ENCODE assay signal across 8 cellular contexts in the genomic region with DNA sequence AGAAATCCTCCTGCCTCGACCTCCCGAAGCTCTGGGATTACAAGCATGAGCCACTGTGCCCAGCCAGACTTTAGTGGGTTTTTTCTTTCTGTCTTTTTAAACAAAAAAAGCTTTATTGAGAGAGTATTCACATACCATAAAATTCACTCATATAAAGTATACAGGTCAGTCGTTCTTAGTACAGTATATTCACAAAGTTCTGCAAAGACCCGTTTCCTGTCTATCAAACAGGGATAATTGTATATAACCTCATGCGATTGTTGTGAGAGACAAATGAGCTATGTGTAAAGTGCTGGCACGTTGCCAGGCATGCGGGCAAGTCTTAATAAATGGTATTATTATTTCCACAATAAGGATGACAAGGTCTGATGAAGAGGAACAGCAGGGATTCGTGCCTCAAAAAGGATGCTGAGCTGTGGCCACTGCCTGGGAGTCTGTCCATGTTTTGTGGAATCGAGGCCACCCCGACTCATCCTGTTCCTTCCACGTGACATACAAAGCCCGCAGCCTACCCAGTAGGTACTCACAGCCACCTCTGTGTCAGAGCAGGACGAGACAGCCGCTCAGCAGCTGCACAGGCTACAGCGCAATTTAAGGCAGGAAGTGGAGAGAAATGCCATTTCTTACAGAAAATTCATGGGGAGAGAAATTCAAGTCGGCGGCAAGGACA. TPM values are rescaled to one million over a fixed set of nuclear protein-coding genes. Genes with fewer than 3 reads are reported as not detected.
A peak's percentile ranks its signal among the peaks of the same experiment; 100 is the strongest.
DNase-seq lines count a peak whose midpoint lies in the region; ATAC-seq and TF ChIP-seq lines count a peak whose summit lies in the region.

No MANE protein-coding gene starts in this region.

- H3K9me3 Mint-ChIP-seq in CD4-positive, CD25-positive, alpha-beta regulatory T cell: no peaks in the 10 kb centered on the region
- no peaks in the 10 kb centered on the region for H3K9me3 Mint-ChIP-seq in effector memory CD8-positive, alpha-beta T cell
- no peaks in the 10 kb centered on the region for H3K9me3 Mint-ChIP-seq in mesothelial cell of epicardium

- H3K36me3 ChIP-seq in CD4-positive, CD25-positive, alpha-beta regulatory T cell (ENCODE audit: control insufficient read depth, insufficient read depth, low read length): no peaks in the 10 kb centered on the region
- no peaks in the 10 kb centered on the region for H3K36me3 ChIP-seq in testis (ENCODE audit: low read depth, missing control alignments)

- peaks cover 16% of the 10 kb centered on the region for H3K27me3 Mint-ChIP-seq in CD4-positive, CD25-positive, alpha-beta regulatory T cell
- peaks cover 0 to 8% of the 10 kb centered on the region in 2 donors for H3K27me3 Mint-ChIP-seq in effector memory CD8-positive, alpha-beta T cell
- peaks cover 27% of the 10 kb centered on the region for H3K27me3 Mint-ChIP-seq in mesothelial cell of epicardium (ENCODE audit: low read depth)

- H3K4me3 ChIP-seq in CD4-positive, CD25-positive, alpha-beta regulatory T cell (ENCODE audit: low read depth, low read length): no peak overlapping the region
- no peak overlapping the region for H3K4me3 ChIP-seq in testis

- TF ChIP-seq POLR2A in testis (IDR thresholded peaks at IDR 0.05): no peak

- no peaks in the 10 kb centered on the region for H3K4me1 ChIP-seq in CD4-positive, CD25-positive, alpha-beta regulatory T cell (ENCODE audit: control insufficient read depth, insufficient read depth, low read length, poor library complexity, severe bottlenecking)
- H3K4me1 ChIP-seq in testis: no peaks in the 10 kb centered on the region

- TF ChIP-seq CTCF in testis (IDR thresholded peaks at IDR 0.05) (no peak), mesothelial cell of epicardium (IDR thresholded peaks at IDR 0.05; ENCODE audit: unreplicated experiment) (no peak)

- H3K4me3 Mint-ChIP-seq in CD4-positive, CD25-positive, alpha-beta regulatory T cell: peak overlapping the region in 2 of 4 donors; percentile 7 to 52
- peak overlapping the region; percentile 66 to 69 for H3K4me3 Mint-ChIP-seq in effector memory CD8-positive, alpha-beta T cell
- H3K4me3 Mint-ChIP-seq in mesothelial cell of epicardium: no peak overlapping the region

- peak overlapping the region in 2 of 3 donors; percentile 23 to 63 for H3K27ac Mint-ChIP-seq in CD4-positive, CD25-positive, alpha-beta regulatory T cell
- peak overlapping the region; percentile 85 to 92 for H3K27ac Mint-ChIP-seq in effector memory CD8-positive, alpha-beta T cell
- no peak overlapping the region for H3K27ac Mint-ChIP-seq in mesothelial cell of epicardium

- no peaks in the 10 kb centered on the region for H3K9me3 ChIP-seq in CD4-positive, CD25-positive, alpha-beta regulatory T cell (ENCODE audit: control insufficient read depth in 2 of 2, low read length in 2 of 2)
- H3K9me3 ChIP-seq in testis: no peaks in the 10 kb centered on the region

- H3K27me3 ChIP-seq in CD4-positive, CD25-positive, alpha-beta regulatory T cell (ENCODE audit: control insufficient read depth, insufficient read depth, low read length): no peaks in the 10 kb centered on the region
- H3K27me3 ChIP-seq in testis: no peaks in the 10 kb centered on the region

- no peak overlapping the region for H3K27ac ChIP-seq in CD4-positive, CD25-positive, alpha-beta regulatory T cell (ENCODE audit: insufficient read depth, low read length, poor library complexity, severe bottlenecking)
- no peak overlapping the region for H3K27ac ChIP-seq in testis

- H3K4me1 Mint-ChIP-seq in CD4-positive, CD25-positive, alpha-beta regulatory T cell: peaks cover 0 to 6% (median 5%) of the 10 kb centered on the region in 4 donors
- H3K4me1 Mint-ChIP-seq in effector memory CD8-positive, alpha-beta T cell (ENCODE audit: low read depth in 2 of 2): peaks cover 5 to 7% of the 10 kb centered on the region in 2 donors
- peaks cover 3% of the 10 kb centered on the region for H3K4me1 Mint-ChIP-seq in mesothelial cell of epicardium

- H3K36me3 Mint-ChIP-seq in CD4-positive, CD25-positive, alpha-beta regulatory T cell: no peaks in the 10 kb centered on the region
- peaks cover 5% of the 10 kb centered on the region for H3K36me3 Mint-ChIP-seq in effector memory CD8-positive, alpha-beta T cell (ENCODE audit: insufficient read depth)
- H3K36me3 Mint-ChIP-seq in mesothelial cell of epicardium: no peaks in the 10 kb centered on the region

- WGBS in testis, 2 donors: 56 to 59% methylated on average over 17 of the region's 17 CpGs

- peak in 2 of 3 donors; percentile 11 to 60 for DNase-seq in CD4-positive, CD25-positive, alpha-beta regulatory T cell
- DNase-seq in NCI-H1105 (lab: John Stamatoyannopoulos, UW) (peak; percentile 49), testis (no peak), mesothelial cell of epicardium (ENCODE audit: low spot score in 2 of 2, unreplicated experiment in 2 of 2) (no peak)
- peak; percentile 8 to 19 for DNase-seq in activated CD4-positive, alpha-beta T cell treated with anti-CD3 and anti-CD28 coated beads for 24 hours (ENCODE audit: low read depth in 2 of 2)
- peak; percentile 42 to 59 (median 47) for DNase-seq in effector memory CD8-positive, alpha-beta T cell
- DNase-seq in stimulated activated naive CD8-positive, alpha-beta T cell treated with anti-CD3 and anti-CD28 coated beads, Interleukin-15, Interleukin-2, amounts not matched to agents 100 U/mL and 50 U/mL, for 24 hours: peak; percentile 50

- ATAC-seq in CD4-positive, CD25-positive, alpha-beta regulatory T cell (ENCODE audit: low read depth in 2 of 2): peak; percentile 82 to 84
- ATAC-seq in effector memory CD8-positive, alpha-beta T cell (replicated peaks): peak; percentile 99
- ATAC-seq in stimulated activated naive CD8-positive, alpha-beta T cell treated with anti-CD3 and anti-CD28 coated beads, Interleukin-15, Interleukin-2, amounts not matched to agents 100 U/mL and 50 U/mL, for 24 hours: peak; percentile 97
- no peak for ATAC-seq in GM19023 (IDR thresholded peaks at IDR 0.05; ENCODE audit: unreplicated experiment)

- intact Hi-C loops in testis (cut with DNase I; ENCODE audit: low total_unique reads): no loop called here

RNA-seq across cellular contexts. Expression of a gene that starts 51.7 kb away (rescaled TPM):
- not detected for total RNA-seq in CD4-positive, CD25-positive, alpha-beta regulatory T cell
- 1 to 10 TPM in 2 of 4 donors, under 1 TPM in 1, not detected in 1; 0.26 to 3.6 (median 1.3) TPM for polyA plus RNA-seq in CD4-positive, CD25-positive, alpha-beta regulatory T cell
- total RNA-seq in testis (100 to 1,000 TPM in 1 of 2 donors, 10 to 100 TPM in 1; 57.0 to 210 TPM), mesothelial cell of epicardium (2.0 to 2.8 TPM (median 2.5 TPM) in 3 replicates)
- 231 TPM for polyA plus RNA-seq in testis (ENCODE audit: insufficient read depth, low read depth, low replicate concordance)

RNA-seq across cellular contexts. Expression of a gene that starts 57.5 kb away (rescaled TPM):
- 42.5 TPM for total RNA-seq in CD4-positive, CD25-positive, alpha-beta regulatory T cell
- polyA plus RNA-seq in CD4-positive, CD25-positive, alpha-beta regulatory T cell: 10 to 100 TPM; 19.6 to 26.9 (median 25.0) TPM
- total RNA-seq in testis (10 to 100 TPM; 26.9 to 41.6 TPM), mesothelial cell of epicardium (26.2 to 26.6 TPM (median 26.3 TPM) in 3 replicates)
- polyA plus RNA-seq in testis (ENCODE audit: insufficient read depth, low read depth, low replicate concordance): 16.9 TPM

Comparison
In these comparisons a context has a peak if more than half of its experiments do, and no peak if none do; other contexts are left out.
1. DNase-seq: peak in CD4-positive, CD25-positive, alpha-beta regulatory T cell (2 of 3), NCI-H1105 (single experiment), activated CD4-positive, alpha-beta T cell treated with anti-CD3 and anti-CD28 coated beads for 24 hours (2 of 2), effector memory CD8-positive, alpha-beta T cell (3 of 3) and stimulated activated naive CD8-positive, alpha-beta T cell treated with anti-CD3 and anti-CD28 coated beads, Interleukin-15, Interleukin-2, amounts not matched to agents 100 U/mL and 50 U/mL, for 24 hours (single experiment); none in testis (single experiment) and mesothelial cell of epicardium (0 of 2).
2. RNA of a gene that starts 51.7 kb away (total RNA-seq): 57.0 to 210 TPM in testis; 2.0 to 2.8 TPM in mesothelial cell of epicardium and not detected in CD4-positive, CD25-positive, alpha-beta regulatory T cell (single experiment); every median in the first group is over 10 times any median in the second.